In genomic region chr17:38588775-38589174, GRCh38 we compare ENCODE assay signal across 17 cellular contexts. TPM values are rescaled to one million over a fixed set of nuclear protein-coding genes. Genes with fewer than 3 reads are reported as not detected.
"Had no signal": no experiment of that assay in that cellular context is flagged by ENCODE, and none has a peak within 500 bp of the region (broad histone marks: within the 10 kb centered on the region; RNA-seq: fewer than 3 reads in every experiment).

No MANE protein-coding gene starts in this region.

- H3K36me3 ChIP-seq: left ventricle myocardium inferior, neutrophil, upper lobe of left lung had no signal

- H3K4me3 ChIP-seq: coronary artery, left ventricle myocardium inferior, upper lobe of left lung had no signal

- ATAC-seq: activated CD8-positive, alpha-beta T cell treated with anti-CD3 and anti-CD28 coated beads for 36 hours; activated T-cell treated with anti-CD3 and anti-CD28 coated beads, Interleukin-2, amount 50 U/mL, for 4 hours; stimulated activated effector memory CD8-positive, alpha-beta T cell treated with anti-CD3 and anti-CD28 coated beads, Interleukin-12 subunit alpha, Interleukin-12 subunit beta, amount 100 ng/mL, for 72 hours had no signal

- H3K9me3 Mint-ChIP-seq: activated B cell treated with CpG ODN at 0.5 μM for 24 hours; activated CD8-positive, alpha-beta T cell treated with anti-CD3 and anti-CD28 coated beads for 36 hours; activated T-cell treated with anti-CD3 and anti-CD28 coated beads, Interleukin-2, amount 50 U/mL, for 4 hours; naive B cell; stimulated activated effector memory CD8-positive, alpha-beta T cell treated with anti-CD3 and anti-CD28 coated beads, Interleukin-12 subunit alpha, Interleukin-12 subunit beta, amount 100 ng/mL, for 72 hours had no signal

- H3K36me3 Mint-ChIP-seq: naive B cell had no signal

- H3K27ac Mint-ChIP-seq: activated B cell treated with CpG ODN at 0.5 μM for 24 hours; activated CD8-positive, alpha-beta T cell treated with anti-CD3 and anti-CD28 coated beads for 36 hours; naive B cell; stimulated activated effector memory CD8-positive, alpha-beta T cell treated with anti-CD3 and anti-CD28 coated beads, Interleukin-12 subunit alpha, Interleukin-12 subunit beta, amount 100 ng/mL, for 72 hours had no signal

- H3K9me3 ChIP-seq: left ventricle myocardium inferior, neutrophil, upper lobe of left lung had no signal

- FAIRE-seq: TTC549 had no signal

- H3K27ac ChIP-seq: coronary artery, left ventricle myocardium inferior, neutrophil, upper lobe of left lung had no signal

- DNase-seq: activated B cell treated with CpG ODN at 0.5 μM for 24 hours; activated CD4-positive, alpha-beta T cell treated with anti-CD3 and anti-CD28 coated beads for 48 hours; activated CD8-positive, alpha-beta T cell treated with anti-CD3 and anti-CD28 coated beads for 36 hours; activated effector memory CD4-positive, alpha-beta T cell treated with Interleukin-2 at 50 U/mL for 16 hours; activated naive CD4-positive, alpha-beta T cell treated with anti-CD3 and anti-CD28 coated beads, Interleukin-2, amount 50 U/mL, for 16 hours; activated T-cell treated with anti-CD3 and anti-CD28 coated beads, Interleukin-2, amount 50 U/mL, for 4 hours; effector CD8-positive, alpha-beta T cell; foreskin fibroblast; left ventricle myocardium inferior; naive B cell; T-helper 2 cell; upper lobe of left lung had no signal

- H3K4me3 Mint-ChIP-seq: activated B cell treated with CpG ODN at 0.5 μM for 24 hours; activated CD8-positive, alpha-beta T cell treated with anti-CD3 and anti-CD28 coated beads for 36 hours; activated T-cell treated with anti-CD3 and anti-CD28 coated beads, Interleukin-2, amount 50 U/mL, for 4 hours; naive B cell; stimulated activated effector memory CD8-positive, alpha-beta T cell treated with anti-CD3 and anti-CD28 coated beads, Interleukin-12 subunit alpha, Interleukin-12 subunit beta, amount 100 ng/mL, for 72 hours had no signal

RNA-seq across cellular contexts. Expression of gene SRCIN1, which starts 17.0 kb away (rescaled TPM):
- total RNA-seq: mononuclear cell had no signal
